Comparison of ENCODE assay signal across 1 cellular context in genomic region chr1:51537568-51537967, GRCh38.
TF ChIP-seq lines count a peak whose summit lies in the region.

No MANE protein-coding gene starts in this region.

TF ChIP-seq in HEK293, 187 proteins besides CTCF, POLR2A, EP300 and RAD21 (continued from another document):
- TF ChIP-seq EGR2 (tag by site-specific recombination; IDR thresholded peaks at IDR 0.05; ENCODE audit: low read depth), result no peak
